ENCODE assay signal across 1 cellular context in the genomic region with DNA sequence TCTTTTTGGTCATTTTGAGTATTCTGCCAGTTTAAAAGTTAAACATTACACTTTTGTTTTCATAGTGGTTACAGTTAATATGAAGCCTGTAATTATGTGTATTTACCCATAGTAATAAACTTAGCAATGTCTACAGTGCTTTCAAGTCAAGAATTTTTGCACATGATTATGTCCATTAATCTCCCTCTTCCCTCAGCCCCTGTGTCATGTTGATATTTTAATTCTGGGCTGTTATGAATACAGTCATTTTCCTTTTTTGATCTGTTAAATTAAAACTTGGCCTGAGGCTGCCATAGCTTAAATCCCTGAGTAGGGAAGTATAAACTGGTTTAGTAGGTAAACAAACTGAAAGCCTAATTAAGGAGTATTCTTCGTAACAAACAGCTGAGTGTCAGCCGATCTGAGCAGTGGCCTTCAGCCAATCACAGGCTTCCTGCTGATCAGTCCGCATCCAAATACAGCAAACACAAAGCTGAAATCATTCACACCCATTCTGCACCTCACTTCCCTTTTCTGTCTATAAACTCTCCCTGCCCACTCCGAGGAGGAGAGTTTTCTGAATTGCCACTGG.
TF ChIP-seq lines count a peak whose summit lies in the region.

No MANE protein-coding gene starts in this region.

TF ChIP-seq in K562, 482 proteins besides CTCF, POLR2A, EP300 and RAD21 (continued from another document and continues in another):
- TF ChIP-seq, protein P1, sequence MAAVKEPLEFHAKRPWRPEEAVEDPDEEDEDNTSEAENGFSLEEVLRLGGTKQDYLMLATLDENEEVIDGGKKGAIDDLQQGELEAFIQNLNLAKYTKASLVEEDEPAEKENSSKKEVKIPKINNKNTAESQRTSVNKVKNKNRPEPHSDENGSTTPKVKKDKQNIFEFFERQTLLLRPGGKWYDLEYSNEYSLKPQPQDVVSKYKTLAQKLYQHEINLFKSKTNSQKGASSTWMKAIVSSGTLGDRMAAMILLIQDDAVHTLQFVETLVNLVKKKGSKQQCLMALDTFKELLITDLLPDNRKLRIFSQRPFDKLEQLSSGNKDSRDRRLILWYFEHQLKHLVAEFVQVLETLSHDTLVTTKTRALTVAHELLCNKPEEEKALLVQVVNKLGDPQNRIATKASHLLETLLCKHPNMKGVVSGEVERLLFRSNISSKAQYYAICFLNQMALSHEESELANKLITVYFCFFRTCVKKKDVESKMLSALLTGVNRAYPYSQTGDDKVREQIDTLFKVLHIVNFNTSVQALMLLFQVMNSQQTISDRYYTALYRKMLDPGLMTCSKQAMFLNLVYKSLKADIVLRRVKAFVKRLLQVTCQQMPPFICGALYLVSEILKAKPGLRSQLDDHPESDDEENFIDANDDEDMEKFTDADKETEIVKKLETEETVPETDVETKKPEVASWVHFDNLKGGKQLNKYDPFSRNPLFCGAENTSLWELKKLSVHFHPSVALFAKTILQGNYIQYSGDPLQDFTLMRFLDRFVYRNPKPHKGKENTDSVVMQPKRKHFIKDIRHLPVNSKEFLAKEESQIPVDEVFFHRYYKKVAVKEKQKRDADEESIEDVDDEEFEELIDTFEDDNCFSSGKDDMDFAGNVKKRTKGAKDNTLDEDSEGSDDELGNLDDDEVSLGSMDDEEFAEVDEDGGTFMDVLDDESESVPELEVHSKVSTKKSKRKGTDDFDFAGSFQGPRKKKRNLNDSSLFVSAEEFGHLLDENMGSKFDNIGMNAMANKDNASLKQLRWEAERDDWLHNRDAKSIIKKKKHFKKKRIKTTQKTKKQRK (IDR thresholded peaks at IDR 0.05; ENCODE audit: borderline replicate concordance, low read depth, low read length) = no peak
- TF ChIP-seq FOS (IDR thresholded peaks at IDR 0.05; ENCODE audit: extremely low read depth, insufficient read length) (no peak), TAL1 (IDR thresholded peaks at IDR 0.05) (no peak), KDM1A (IDR thresholded peaks at IDR 0.05) (no peak), NFYB (IDR thresholded peaks at IDR 0.05; ENCODE audit: extremely low read depth, insufficient read length) (peak; percentile 34), POLR2B (IDR thresholded peaks at IDR 0.05; ENCODE audit: low read depth, partially characterized antibody) (no peak), PTRF (tag; IDR thresholded peaks at IDR 0.05) (no peak), ZNF444 (CRISPR knock-in tag; IDR thresholded peaks at IDR 0.05) (no peak), ZNF717 (CRISPR knock-in tag; IDR thresholded peaks at IDR 0.05) (no peak), MTA1 (IDR thresholded peaks at IDR 0.05; ENCODE audit: borderline replicate concordance) (no peak), ZNF77 (CRISPR knock-in tag; IDR thresholded peaks at IDR 0.05) (no peak), ZNF239 (CRISPR knock-in tag; IDR thresholded peaks at IDR 0.05) (no peak), SOX6 (IDR thresholded peaks at IDR 0.05) (peak; percentile 17; the same call in 1 of the 2 replicates), SNIP1 (IDR thresholded peaks at IDR 0.05; ENCODE audit: low read depth) (no peak), ZNF217 (CRISPR knock-in tag; IDR thresholded peaks at IDR 0.05) (no peak), NCOR1 (IDR thresholded peaks at IDR 0.05) (no peak), CREM (IDR thresholded peaks at IDR 0.05; ENCODE audit: low read depth) (peak; percentile 44; the same call in 1 of the 2 replicates), JUNB (CRISPR knock-in tag; conservative IDR thresholded peaks at IDR 0.05) (no peak), U2AF1 (optimal IDR thresholded peaks at IDR 0.05; ENCODE audit: low read depth, low read length) (no peak), CBFA2T3 (IDR thresholded peaks at IDR 0.05) (no peak), C11orf30 (IDR thresholded peaks at IDR 0.05; ENCODE audit: low read depth) (no peak), TSC22D4 (tag; IDR thresholded peaks at IDR 0.05) (no peak), ZNF551 (CRISPR knock-in tag; IDR thresholded peaks at IDR 0.05) (no peak), RBM17 (IDR thresholded peaks at IDR 0.05; ENCODE audit: borderline replicate concordance, low read depth, low read length) (no peak), NCOA2 (IDR thresholded peaks at IDR 0.05; ENCODE audit: partially characterized antibody in 2 of 2) (peak in 1 of 2 experiments; percentile 14), ZBTB7A (IDR thresholded peaks at IDR 0.05; ENCODE audit: borderline replicate concordance, control insufficient read depth, low read depth, low read length) (no peak), EZH2 (IDR thresholded peaks at IDR 0.05; ENCODE audit: borderline replicate concordance, low read depth, low read length) (no peak), DACH1 (IDR thresholded peaks at IDR 0.05; ENCODE audit: partially characterized antibody) (peak; percentile 33), ZNF436 (CRISPR knock-in tag; IDR thresholded peaks at IDR 0.05) (no peak), RCOR1 (IDR thresholded peaks at IDR 0.05; ENCODE audit: borderline replicate concordance in 1 of 2, low read depth in 2 of 2, low read length in 2 of 2) (0 out of 4 replicates have a peak, but pooled peaks of 1 of the 2 experiments have one; percentile 20), IRF2 (CRISPR knock-in tag; IDR thresholded peaks at IDR 0.05) (no peak), ATF1 (CRISPR knock-in tag; IDR thresholded peaks at IDR 0.05) (no peak), ATF1 (tag; IDR thresholded peaks at IDR 0.05) (peak; percentile 25; the same call in 1 of the 2 replicates), HNRNPK (IDR thresholded peaks at IDR 0.05; ENCODE audit: low read depth, low read length, poor library complexity, severe bottlenecking) (no peak), NR1H2 (CRISPR knock-in tag; IDR thresholded peaks at IDR 0.05) (no peak), PTTG1 (tag; IDR thresholded peaks at IDR 0.05; ENCODE audit: low read depth) (no peak), MECOM (CRISPR knock-in tag; IDR thresholded peaks at IDR 0.05) (no peak), NFXL1 (CRISPR knock-in tag; IDR thresholded peaks at IDR 0.05) (no peak), GTF2A2 (tag; IDR thresholded peaks at IDR 0.05) (no peak), RBBP5 (IDR thresholded peaks at IDR 0.05; ENCODE audit: borderline replicate concordance, insufficient read depth, low read length, poor library complexity, severe bottlenecking) (no peak), RBM22 (IDR thresholded peaks at IDR 0.05; ENCODE audit: low read depth, low read length, poor library complexity, severe bottlenecking) (no peak), SRSF1 (IDR thresholded peaks at IDR 0.05; ENCODE audit: low read depth, low read length) (no peak), MCM7 (IDR thresholded peaks at IDR 0.05) (no peak)
- TF ChIP-seq, protein P2, sequence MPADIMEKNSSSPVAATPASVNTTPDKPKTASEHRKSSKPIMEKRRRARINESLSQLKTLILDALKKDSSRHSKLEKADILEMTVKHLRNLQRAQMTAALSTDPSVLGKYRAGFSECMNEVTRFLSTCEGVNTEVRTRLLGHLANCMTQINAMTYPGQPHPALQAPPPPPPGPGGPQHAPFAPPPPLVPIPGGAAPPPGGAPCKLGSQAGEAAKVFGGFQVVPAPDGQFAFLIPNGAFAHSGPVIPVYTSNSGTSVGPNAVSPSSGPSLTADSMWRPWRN (IDR thresholded peaks at IDR 0.05; ENCODE audit: low read depth) = no peak
- TF ChIP-seq, protein P3, sequence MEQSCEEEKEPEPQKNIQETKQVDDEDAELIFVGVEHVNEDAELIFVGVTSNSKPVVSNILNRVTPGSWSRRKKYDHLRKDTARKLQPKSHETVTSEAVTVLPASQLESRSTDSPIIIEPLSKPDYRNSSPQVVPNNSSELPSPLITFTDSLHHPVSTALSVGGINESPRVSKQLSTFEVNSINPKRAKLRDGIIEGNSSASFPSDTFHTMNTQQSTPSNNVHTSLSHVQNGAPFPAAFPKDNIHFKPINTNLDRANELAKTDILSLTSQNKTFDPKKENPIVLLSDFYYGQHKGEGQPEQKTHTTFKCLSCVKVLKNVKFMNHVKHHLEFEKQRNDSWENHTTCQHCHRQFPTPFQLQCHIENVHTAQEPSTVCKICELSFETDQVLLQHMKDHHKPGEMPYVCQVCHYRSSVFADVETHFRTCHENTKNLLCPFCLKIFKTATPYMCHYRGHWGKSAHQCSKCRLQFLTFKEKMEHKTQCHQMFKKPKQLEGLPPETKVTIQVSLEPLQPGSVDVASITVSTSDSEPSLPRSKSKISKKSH (CRISPR knock-in tag; IDR thresholded peaks at IDR 0.05) = no peak
- TF ChIP-seq, protein P4, sequence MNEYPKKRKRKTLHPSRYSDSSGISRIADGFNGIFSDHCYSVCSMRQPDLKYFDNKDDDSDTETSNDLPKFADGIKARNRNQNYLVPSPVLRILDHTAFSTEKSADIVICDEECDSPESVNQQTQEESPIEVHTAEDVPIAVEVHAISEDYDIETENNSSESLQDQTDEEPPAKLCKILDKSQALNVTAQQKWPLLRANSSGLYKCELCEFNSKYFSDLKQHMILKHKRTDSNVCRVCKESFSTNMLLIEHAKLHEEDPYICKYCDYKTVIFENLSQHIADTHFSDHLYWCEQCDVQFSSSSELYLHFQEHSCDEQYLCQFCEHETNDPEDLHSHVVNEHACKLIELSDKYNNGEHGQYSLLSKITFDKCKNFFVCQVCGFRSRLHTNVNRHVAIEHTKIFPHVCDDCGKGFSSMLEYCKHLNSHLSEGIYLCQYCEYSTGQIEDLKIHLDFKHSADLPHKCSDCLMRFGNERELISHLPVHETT (CRISPR knock-in tag; conservative IDR thresholded peaks at IDR 0.05 in 1 of 2, IDR thresholded peaks at IDR 0.05 in 1 of 2) = no peak
- TF ChIP-seq, protein P5, sequence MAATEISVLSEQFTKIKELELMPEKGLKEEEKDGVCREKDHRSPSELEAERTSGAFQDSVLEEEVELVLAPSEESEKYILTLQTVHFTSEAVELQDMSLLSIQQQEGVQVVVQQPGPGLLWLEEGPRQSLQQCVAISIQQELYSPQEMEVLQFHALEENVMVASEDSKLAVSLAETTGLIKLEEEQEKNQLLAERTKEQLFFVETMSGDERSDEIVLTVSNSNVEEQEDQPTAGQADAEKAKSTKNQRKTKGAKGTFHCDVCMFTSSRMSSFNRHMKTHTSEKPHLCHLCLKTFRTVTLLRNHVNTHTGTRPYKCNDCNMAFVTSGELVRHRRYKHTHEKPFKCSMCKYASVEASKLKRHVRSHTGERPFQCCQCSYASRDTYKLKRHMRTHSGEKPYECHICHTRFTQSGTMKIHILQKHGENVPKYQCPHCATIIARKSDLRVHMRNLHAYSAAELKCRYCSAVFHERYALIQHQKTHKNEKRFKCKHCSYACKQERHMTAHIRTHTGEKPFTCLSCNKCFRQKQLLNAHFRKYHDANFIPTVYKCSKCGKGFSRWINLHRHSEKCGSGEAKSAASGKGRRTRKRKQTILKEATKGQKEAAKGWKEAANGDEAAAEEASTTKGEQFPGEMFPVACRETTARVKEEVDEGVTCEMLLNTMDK (IDR thresholded peaks at IDR 0.05; ENCODE audit: borderline replicate concordance, insufficient read depth, low read depth, low read length, poor library complexity, severe bottlenecking) = no peak
- TF ChIP-seq, protein P6, sequence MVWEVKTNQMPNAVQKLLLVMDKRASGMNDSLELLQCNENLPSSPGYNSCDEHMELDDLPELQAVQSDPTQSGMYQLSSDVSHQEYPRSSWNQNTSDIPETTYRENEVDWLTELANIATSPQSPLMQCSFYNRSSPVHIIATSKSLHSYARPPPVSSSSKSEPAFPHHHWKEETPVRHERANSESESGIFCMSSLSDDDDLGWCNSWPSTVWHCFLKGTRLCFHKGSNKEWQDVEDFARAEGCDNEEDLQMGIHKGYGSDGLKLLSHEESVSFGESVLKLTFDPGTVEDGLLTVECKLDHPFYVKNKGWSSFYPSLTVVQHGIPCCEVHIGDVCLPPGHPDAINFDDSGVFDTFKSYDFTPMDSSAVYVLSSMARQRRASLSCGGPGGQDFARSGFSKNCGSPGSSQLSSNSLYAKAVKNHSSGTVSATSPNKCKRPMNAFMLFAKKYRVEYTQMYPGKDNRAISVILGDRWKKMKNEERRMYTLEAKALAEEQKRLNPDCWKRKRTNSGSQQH (CRISPR knock-in tag; IDR thresholded peaks at IDR 0.05) = no peak
- TF ChIP-seq, protein P7, sequence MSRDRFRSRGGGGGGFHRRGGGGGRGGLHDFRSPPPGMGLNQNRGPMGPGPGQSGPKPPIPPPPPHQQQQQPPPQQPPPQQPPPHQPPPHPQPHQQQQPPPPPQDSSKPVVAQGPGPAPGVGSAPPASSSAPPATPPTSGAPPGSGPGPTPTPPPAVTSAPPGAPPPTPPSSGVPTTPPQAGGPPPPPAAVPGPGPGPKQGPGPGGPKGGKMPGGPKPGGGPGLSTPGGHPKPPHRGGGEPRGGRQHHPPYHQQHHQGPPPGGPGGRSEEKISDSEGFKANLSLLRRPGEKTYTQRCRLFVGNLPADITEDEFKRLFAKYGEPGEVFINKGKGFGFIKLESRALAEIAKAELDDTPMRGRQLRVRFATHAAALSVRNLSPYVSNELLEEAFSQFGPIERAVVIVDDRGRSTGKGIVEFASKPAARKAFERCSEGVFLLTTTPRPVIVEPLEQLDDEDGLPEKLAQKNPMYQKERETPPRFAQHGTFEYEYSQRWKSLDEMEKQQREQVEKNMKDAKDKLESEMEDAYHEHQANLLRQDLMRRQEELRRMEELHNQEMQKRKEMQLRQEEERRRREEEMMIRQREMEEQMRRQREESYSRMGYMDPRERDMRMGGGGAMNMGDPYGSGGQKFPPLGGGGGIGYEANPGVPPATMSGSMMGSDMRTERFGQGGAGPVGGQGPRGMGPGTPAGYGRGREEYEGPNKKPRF (IDR thresholded peaks at IDR 0.05; ENCODE audit: low read depth, low read length) = no peak
- TF ChIP-seq, protein P8, sequence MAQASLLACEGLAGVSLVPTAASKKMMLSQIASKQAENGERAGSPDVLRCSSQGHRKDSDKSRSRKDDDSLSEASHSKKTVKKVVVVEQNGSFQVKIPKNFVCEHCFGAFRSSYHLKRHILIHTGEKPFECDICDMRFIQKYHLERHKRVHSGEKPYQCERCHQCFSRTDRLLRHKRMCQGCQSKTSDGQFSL (CRISPR knock-in tag; IDR thresholded peaks at IDR 0.05) = no peak
- TF ChIP-seq, protein P8 (tag; IDR thresholded peaks at IDR 0.05) = no peak
- TF ChIP-seq, protein P9, sequence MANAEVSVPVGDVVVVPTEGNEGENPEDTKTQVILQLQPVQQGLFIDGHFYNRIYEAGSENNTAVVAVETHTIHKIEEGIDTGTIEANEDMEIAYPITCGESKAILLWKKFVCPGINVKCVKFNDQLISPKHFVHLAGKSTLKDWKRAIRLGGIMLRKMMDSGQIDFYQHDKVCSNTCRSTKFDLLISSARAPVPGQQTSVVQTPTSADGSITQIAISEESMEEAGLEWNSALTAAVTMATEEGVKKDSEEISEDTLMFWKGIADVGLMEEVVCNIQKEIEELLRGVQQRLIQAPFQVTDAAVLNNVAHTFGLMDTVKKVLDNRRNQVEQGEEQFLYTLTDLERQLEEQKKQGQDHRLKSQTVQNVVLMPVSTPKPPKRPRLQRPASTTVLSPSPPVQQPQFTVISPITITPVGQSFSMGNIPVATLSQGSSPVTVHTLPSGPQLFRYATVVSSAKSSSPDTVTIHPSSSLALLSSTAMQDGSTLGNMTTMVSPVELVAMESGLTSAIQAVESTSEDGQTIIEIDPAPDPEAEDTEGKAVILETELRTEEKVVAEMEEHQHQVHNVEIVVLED (CRISPR knock-in tag; IDR thresholded peaks at IDR 0.05) = no peak
